15 cellular contexts compared by ENCODE assay signal in genomic region chr20:25160457-25160856, GRCh38. TPM values are rescaled to one million over a fixed set of nuclear protein-coding genes. Genes with fewer than 3 reads are reported as not detected.
A peak's percentile ranks its signal among the peaks of the same experiment; 100 is the strongest.
DNase-seq lines count a peak whose midpoint lies in the region; ATAC-seq lines count a peak whose summit lies in the region.
"Had no signal": no experiment of that assay in that cellular context is flagged by ENCODE, and none has a peak within 500 bp of the region (broad histone marks: within the 10 kb centered on the region; RNA-seq: fewer than 3 reads in every experiment).

No MANE protein-coding gene starts in this region.

- H3K27me3 Mint-ChIP-seq in activated T-cell treated with anti-CD3 and anti-CD28 coated beads, Interleukin-2, amount 50 U/mL, for 72 hours (ENCODE audit: low read depth) = peaks cover 19% of the 10 kb centered on the region
- no peaks in the 10 kb centered on the region for H3K27me3 Mint-ChIP-seq in stimulated activated naive CD8-positive, alpha-beta T cell treated with anti-CD3 and anti-CD28 coated beads, Interleukin-15, amount 100 ng/mL, for 72 hours

- peaks cover 0 to 4% of the 10 kb centered on the region in 2 donors for H3K36me3 Mint-ChIP-seq in activated T-cell treated with anti-CD3 and anti-CD28 coated beads, Interleukin-2, amount 50 U/mL, for 72 hours (ENCODE audit: insufficient read depth in 2 of 2)

- peak; percentile 93 to 94 for ATAC-seq in activated T-cell treated with anti-CD3 and anti-CD28 coated beads, Interleukin-2, amount 50 U/mL, for 72 hours (replicated peaks in 1 of 2)
- peak; percentile 56 for ATAC-seq in GM21576 (IDR thresholded peaks at IDR 0.05; ENCODE audit: unreplicated experiment)
- ATAC-seq in HG03354 (IDR thresholded peaks at IDR 0.05; ENCODE audit: poor library complexity, severe bottlenecking, unreplicated experiment) = peak; percentile 81
- peak; percentile 98 for ATAC-seq in stimulated activated naive CD8-positive, alpha-beta T cell treated with anti-CD3 and anti-CD28 coated beads, Interleukin-15, amount 100 ng/mL, for 72 hours
- no peak for ATAC-seq in HG03097 (IDR thresholded peaks at IDR 0.05; ENCODE audit: low FRiP score, unreplicated experiment)
- ATAC-seq in HG02763 (IDR thresholded peaks at IDR 0.05; ENCODE audit: unreplicated experiment) = no peak

- no peak overlapping the region for H3K27ac Mint-ChIP-seq in activated T-cell treated with anti-CD3 and anti-CD28 coated beads, Interleukin-2, amount 50 U/mL, for 72 hours
- H3K27ac Mint-ChIP-seq in stimulated activated naive CD8-positive, alpha-beta T cell treated with anti-CD3 and anti-CD28 coated beads, Interleukin-15, amount 100 ng/mL, for 72 hours = peak overlapping the region; percentile 50 to 75

- H3K4me3 Mint-ChIP-seq in activated T-cell treated with anti-CD3 and anti-CD28 coated beads, Interleukin-2, amount 50 U/mL, for 72 hours = peak overlapping the region; percentile 3 to 16
- peak overlapping the region; percentile 28 to 37 for H3K4me3 Mint-ChIP-seq in stimulated activated naive CD8-positive, alpha-beta T cell treated with anti-CD3 and anti-CD28 coated beads, Interleukin-15, amount 100 ng/mL, for 72 hours

- H3K9me3 Mint-ChIP-seq in activated T-cell treated with anti-CD3 and anti-CD28 coated beads, Interleukin-2, amount 50 U/mL, for 72 hours = no peaks in the 10 kb centered on the region
- H3K9me3 Mint-ChIP-seq in stimulated activated naive CD8-positive, alpha-beta T cell treated with anti-CD3 and anti-CD28 coated beads, Interleukin-15, amount 100 ng/mL, for 72 hours = no peaks in the 10 kb centered on the region

- DNase-seq in activated T-cell treated with anti-CD3 and anti-CD28 coated beads, Interleukin-2, amount 50 U/mL, for 72 hours = no peak
- DNase-seq in activated T-cell treated with anti-CD3 and anti-CD28 coated beads for 4 hours = no peak
- no peak for DNase-seq in stimulated activated naive CD8-positive, alpha-beta T cell treated with anti-CD3 and anti-CD28 coated beads, Interleukin-15, amount 100 ng/mL, for 72 hours
- DNase-seq in GOT3 (lab: John Stamatoyannopoulos, UW) = no peak
- DNase-seq: effector CD8-positive, alpha-beta T cell; foreskin melanocyte; Kasumi-1; midbrain; NCI-H187 treated with DMSO at 0.1 percent for 48 hours; NCI-H774; posterior cingulate gyrus had no signal

- peaks cover 37% of the 10 kb centered on the region for H3K4me1 Mint-ChIP-seq in activated T-cell treated with anti-CD3 and anti-CD28 coated beads, Interleukin-2, amount 50 U/mL, for 72 hours (ENCODE audit: low read depth)
- peaks cover 13% of the 10 kb centered on the region for H3K4me1 Mint-ChIP-seq in stimulated activated naive CD8-positive, alpha-beta T cell treated with anti-CD3 and anti-CD28 coated beads, Interleukin-15, amount 100 ng/mL, for 72 hours

RNA-seq across cellular contexts. Expression of gene ENTPD6, which starts 35.1 kb away (rescaled TPM):
- total RNA-seq in activated T-cell treated with anti-CD3 and anti-CD28 coated beads, Interleukin-2, amount 50 U/mL, for 72 hours = 10 to 100 TPM; 55.3 to 58.7 TPM

Comparison
In these comparisons a context has a peak if more than half of its experiments do, and no peak if none do; other contexts are left out.
1. ATAC-seq: peak in activated T-cell treated with anti-CD3 and anti-CD28 coated beads, Interleukin-2, amount 50 U/mL, for 72 hours (2 of 2), GM21576 (single experiment), HG03354 (single experiment) and stimulated activated naive CD8-positive, alpha-beta T cell treated with anti-CD3 and anti-CD28 coated beads, Interleukin-15, amount 100 ng/mL, for 72 hours (single experiment); none in HG03097 (single experiment) and HG02763 (single experiment).